ENCODE assay signal across 22 cellular contexts in genomic region chr3:52178537-52178936, GRCh38. TPM values are rescaled to one million over a fixed set of nuclear protein-coding genes. Genes with fewer than 3 reads are reported as not detected.
"Had no signal": no experiment of that assay in that cellular context is flagged by ENCODE, and none has a peak within 500 bp of the region (broad histone marks: within the 10 kb centered on the region; RNA-seq: fewer than 3 reads in every experiment).

No MANE protein-coding gene starts in this region.

- H3K9me3 Mint-ChIP-seq: mesothelial cell of epicardium; natural killer cell; neural crest cell; stimulated activated memory B cell treated with anti-CD40 and anti-IgM and Interleukin-4, amounts not matched to agents 10 μg/mL and 1 μg/mL and 100 μg/mL, for 72 hours; type B pancreatic cell had no signal

- DNase-seq: cortex of kidney; effector memory CD4-positive, alpha-beta T cell; heart left ventricle; hippocampal formation; left colon; mammary epithelial cell; natural killer cell; ovary; stimulated activated CD4-positive, alpha-beta T cell treated with anti-CD3 and anti-CD28 coated beads, Interleukin-4, amount 100 ng/mL, for 1 hour; stimulated activated CD8-positive, alpha-beta memory T cell treated with anti-CD3 and anti-CD28 coated beads, Interleukin-4, amount 100 ng/mL, for 48 hours; thyroid gland had no signal

- H3K27me3 ChIP-seq: heart left ventricle, ovary, right atrium auricular region, thyroid gland had no signal

- H3K36me3 ChIP-seq: heart left ventricle, ovary, right atrium auricular region, thyroid gland had no signal

- H3K27me3 Mint-ChIP-seq: type B pancreatic cell had no signal

- H3K4me1 ChIP-seq: right atrium auricular region had no signal

- H3K27ac Mint-ChIP-seq: mesothelial cell of epicardium; natural killer cell; stimulated activated memory B cell treated with anti-CD40 and anti-IgM and Interleukin-4, amounts not matched to agents 10 μg/mL and 1 μg/mL and 100 μg/mL, for 72 hours; type B pancreatic cell had no signal

- H3K27ac ChIP-seq: heart left ventricle, ovary, right atrium auricular region, thyroid gland had no signal

- H3K9me3 ChIP-seq: heart left ventricle, ovary, right atrium auricular region, thyroid gland had no signal

- H3K4me3 ChIP-seq: heart left ventricle, ovary, right atrium auricular region, smooth muscle cell, thyroid gland had no signal

- ATAC-seq: esophagus mucosa; heart left ventricle; left colon; natural killer cell; stimulated activated memory B cell treated with anti-CD40 and anti-IgM and Interleukin-4, amounts not matched to agents 10 μg/mL and 1 μg/mL and 100 μg/mL, for 72 hours had no signal

- H3K4me3 Mint-ChIP-seq: mesothelial cell of epicardium; natural killer cell; neural crest cell; stimulated activated memory B cell treated with anti-CD40 and anti-IgM and Interleukin-4, amounts not matched to agents 10 μg/mL and 1 μg/mL and 100 μg/mL, for 72 hours; type B pancreatic cell had no signal

RNA-seq across cellular contexts. Expression of gene TLR9, which starts 46.9 kb away (rescaled TPM):
- total RNA-seq: frontal cortex, glomerular endothelial cell, kidney epithelial cell, mammary epithelial cell, neural crest cell, right atrium auricular region had no signal
- polyA plus RNA-seq: fibroblast of lung, mammary epithelial cell, smooth muscle cell had no signal
